Comparison of ENCODE assay signal across 8 cellular contexts in genomic region chr15:22839046-22839705, GRCh38. TPM values are rescaled to one million over a fixed set of nuclear protein-coding genes. Genes with fewer than 3 reads are reported as not detected.
A peak's percentile ranks its signal among the peaks of the same experiment; 100 is the strongest.
DNase-seq lines count a peak whose midpoint lies in the region; ATAC-seq and TF ChIP-seq lines count a peak whose summit lies in the region.

No MANE protein-coding gene starts in this region.

- H3K4me3 Mint-ChIP-seq in CD4-positive, CD25-positive, alpha-beta regulatory T cell = peak overlapping the region; percentile 93 to 99 (median 96)
- peak overlapping the region; percentile 90 for H3K4me3 Mint-ChIP-seq in progenitor cell of endocrine pancreas (ENCODE audit: low read depth)

- H3K9me3 ChIP-seq in CD4-positive, CD25-positive, alpha-beta regulatory T cell (ENCODE audit: control insufficient read depth in 2 of 2, low read length in 2 of 2) = no peaks in the 10 kb centered on the region

- no peaks in the 10 kb centered on the region for H3K36me3 ChIP-seq in CD4-positive, CD25-positive, alpha-beta regulatory T cell (ENCODE audit: control insufficient read depth, insufficient read depth, low read length)

- peak in 1 of 3 donors; percentile 31 for DNase-seq in CD4-positive, CD25-positive, alpha-beta regulatory T cell
- DNase-seq in HFF-Myc (ENCODE audit: extremely low read depth, low read depth) (no peak), foreskin fibroblast (no peak), progenitor cell of endocrine pancreas (ENCODE audit: low spot score, unreplicated experiment) (no peak), DMS153 (lab: John Stamatoyannopoulos, UW) (no peak)

- H3K36me3 Mint-ChIP-seq in CD4-positive, CD25-positive, alpha-beta regulatory T cell = peaks cover 3% of the 10 kb centered on the region
- peaks cover 2% of the 10 kb centered on the region for H3K36me3 Mint-ChIP-seq in progenitor cell of endocrine pancreas (ENCODE audit: insufficient read depth)

- H3K27ac ChIP-seq in CD4-positive, CD25-positive, alpha-beta regulatory T cell (ENCODE audit: insufficient read depth, low read length, poor library complexity, severe bottlenecking) = peak overlapping the region; percentile 97
- peak overlapping the region; percentile 86 for H3K27ac ChIP-seq in VCaP

- no peaks in the 10 kb centered on the region for H3K27me3 Mint-ChIP-seq in CD4-positive, CD25-positive, alpha-beta regulatory T cell
- H3K27me3 Mint-ChIP-seq in progenitor cell of endocrine pancreas = no peaks in the 10 kb centered on the region

- no peaks in the 10 kb centered on the region for H3K9me3 Mint-ChIP-seq in CD4-positive, CD25-positive, alpha-beta regulatory T cell
- no peaks in the 10 kb centered on the region for H3K9me3 Mint-ChIP-seq in progenitor cell of endocrine pancreas (ENCODE audit: low read depth)

- H3K27me3 ChIP-seq in CD4-positive, CD25-positive, alpha-beta regulatory T cell (ENCODE audit: control insufficient read depth, insufficient read depth, low read length) = no peaks in the 10 kb centered on the region

- no peak for ATAC-seq in CD4-positive, CD25-positive, alpha-beta regulatory T cell (ENCODE audit: low read depth in 2 of 2)
- ATAC-seq in HG03354 (IDR thresholded peaks at IDR 0.05; ENCODE audit: poor library complexity, severe bottlenecking, unreplicated experiment) (no peak), HG03342 (IDR thresholded peaks at IDR 0.05; ENCODE audit: unreplicated experiment) (no peak)

- peaks cover 29% of the 10 kb centered on the region for H3K4me1 ChIP-seq in CD4-positive, CD25-positive, alpha-beta regulatory T cell (ENCODE audit: control insufficient read depth, insufficient read depth, low read length, poor library complexity, severe bottlenecking)

- H3K27ac Mint-ChIP-seq in CD4-positive, CD25-positive, alpha-beta regulatory T cell = peak overlapping the region; percentile 95 to 97 (median 96)
- peak overlapping the region; percentile 96 for H3K27ac Mint-ChIP-seq in progenitor cell of endocrine pancreas

- peaks cover 18 to 40% (median 27%) of the 10 kb centered on the region in 4 donors for H3K4me1 Mint-ChIP-seq in CD4-positive, CD25-positive, alpha-beta regulatory T cell
- peaks cover 13% of the 10 kb centered on the region for H3K4me1 Mint-ChIP-seq in progenitor cell of endocrine pancreas (ENCODE audit: low read depth)

- H3K4me3 ChIP-seq in CD4-positive, CD25-positive, alpha-beta regulatory T cell (ENCODE audit: low read depth, low read length) = peak overlapping the region; percentile 98
- H3K4me3 ChIP-seq in HFF-Myc (replicated peaks; ENCODE audit: low read depth, low read length) (peak overlapping the region; percentile 87), foreskin fibroblast (ENCODE audit: low read depth in 1 of 2, low read length in 2 of 2) (peak overlapping the region; percentile 57 to 81)

- TF ChIP-seq CTCF in HFF-Myc (IDR thresholded peaks at IDR 0.05; ENCODE audit: low read depth, low read length, missing control alignments) (no peak), VCaP (conservative IDR thresholded peaks at IDR 0.05) (no peak), foreskin fibroblast (IDR thresholded peaks at IDR 0.05; ENCODE audit: low read depth, low read length) (no peak), progenitor cell of endocrine pancreas (IDR thresholded peaks at IDR 0.05; ENCODE audit: unreplicated experiment) (no peak)

RNA-seq across cellular contexts. Expression of gene NIPA2, which starts 0.7 kb away (rescaled TPM):
- total RNA-seq in CD4-positive, CD25-positive, alpha-beta regulatory T cell = 39.6 TPM
- 10 to 100 TPM; 56.0 to 66.4 (median 58.3) TPM for polyA plus RNA-seq in CD4-positive, CD25-positive, alpha-beta regulatory T cell
- 34.3 and 42.0 TPM in 2 replicates for total RNA-seq in progenitor cell of endocrine pancreas

RNA-seq across cellular contexts. Expression of gene NIPA1, which starts 52.7 kb away (rescaled TPM):
- total RNA-seq in CD4-positive, CD25-positive, alpha-beta regulatory T cell = 18.0 TPM
- polyA plus RNA-seq in CD4-positive, CD25-positive, alpha-beta regulatory T cell = 1 to 10 TPM; 3.5 to 8.3 (median 6.0) TPM
- total RNA-seq in progenitor cell of endocrine pancreas = 18.1 and 20.2 TPM in 2 replicates
